In the genomic region with DNA sequence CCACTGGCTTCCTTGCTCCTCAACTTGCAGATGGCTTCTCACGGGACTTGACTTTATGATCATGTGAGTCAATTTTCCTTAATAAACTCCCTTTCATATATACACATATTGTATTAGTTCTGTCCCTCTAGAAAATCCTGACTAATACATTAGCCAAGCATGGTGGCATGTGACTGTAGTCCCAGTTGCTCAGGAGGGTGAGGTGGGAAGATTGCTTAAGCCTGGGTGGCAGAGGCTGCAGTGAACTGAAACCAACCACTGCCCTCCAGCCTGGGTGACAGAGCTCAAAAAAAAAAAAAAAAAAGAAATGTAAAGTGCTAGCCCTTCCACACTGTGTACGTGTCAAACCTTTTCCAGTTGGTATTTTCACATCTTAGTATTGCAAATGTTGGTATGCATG, we compare ENCODE assay signal across 14 cellular contexts.
"Had no signal": no experiment of that assay in that cellular context is flagged by ENCODE, and none has a peak within 500 bp of the region (broad histone marks: within the 10 kb centered on the region; RNA-seq: fewer than 3 reads in every experiment).

No MANE protein-coding gene starts in this region.

- H3K27me3 ChIP-seq: colonic mucosa, heart left ventricle, stomach had no signal

- H3K4me1 ChIP-seq: colonic mucosa, left ventricle myocardium inferior, stomach had no signal

- H3K27ac ChIP-seq: colonic mucosa, left ventricle myocardium inferior, stomach, thoracic aorta had no signal

- H3K9me3 ChIP-seq: colonic mucosa had no signal

- DNase-seq: activated B cell treated with CpG ODN at 0.5 μM for 24 hours; activated CD4-positive, alpha-beta T cell treated with anti-CD3 and anti-CD28 coated beads, Interleukin-2, amount 50 U/mL, for 1 hour; activated naive CD4-positive, alpha-beta T cell treated with anti-CD3 and anti-CD28 coated beads, Interleukin-2, amount 10 ng/mL, durations not matched to agents 7 days and 5 days; activated T-cell treated with anti-CD3 and anti-CD28 coated beads for 4 hours; caudate nucleus; colonic mucosa; effector CD4-positive, alpha-beta T cell; foreskin melanocyte; heart left ventricle; left ventricle myocardium inferior; mesendoderm; stimulated activated CD4-positive, alpha-beta T cell treated with anti-CD3 and anti-CD28 coated beads, Interleukin-4, amount 100 ng/mL, for 4 hours; stomach had no signal

- H3K36me3 ChIP-seq: colonic mucosa, heart left ventricle, left ventricle myocardium inferior, stomach, thoracic aorta had no signal

- H3K4me3 ChIP-seq: colonic mucosa, heart left ventricle, left ventricle myocardium inferior, stomach, thoracic aorta had no signal
